In the genomic region with DNA sequence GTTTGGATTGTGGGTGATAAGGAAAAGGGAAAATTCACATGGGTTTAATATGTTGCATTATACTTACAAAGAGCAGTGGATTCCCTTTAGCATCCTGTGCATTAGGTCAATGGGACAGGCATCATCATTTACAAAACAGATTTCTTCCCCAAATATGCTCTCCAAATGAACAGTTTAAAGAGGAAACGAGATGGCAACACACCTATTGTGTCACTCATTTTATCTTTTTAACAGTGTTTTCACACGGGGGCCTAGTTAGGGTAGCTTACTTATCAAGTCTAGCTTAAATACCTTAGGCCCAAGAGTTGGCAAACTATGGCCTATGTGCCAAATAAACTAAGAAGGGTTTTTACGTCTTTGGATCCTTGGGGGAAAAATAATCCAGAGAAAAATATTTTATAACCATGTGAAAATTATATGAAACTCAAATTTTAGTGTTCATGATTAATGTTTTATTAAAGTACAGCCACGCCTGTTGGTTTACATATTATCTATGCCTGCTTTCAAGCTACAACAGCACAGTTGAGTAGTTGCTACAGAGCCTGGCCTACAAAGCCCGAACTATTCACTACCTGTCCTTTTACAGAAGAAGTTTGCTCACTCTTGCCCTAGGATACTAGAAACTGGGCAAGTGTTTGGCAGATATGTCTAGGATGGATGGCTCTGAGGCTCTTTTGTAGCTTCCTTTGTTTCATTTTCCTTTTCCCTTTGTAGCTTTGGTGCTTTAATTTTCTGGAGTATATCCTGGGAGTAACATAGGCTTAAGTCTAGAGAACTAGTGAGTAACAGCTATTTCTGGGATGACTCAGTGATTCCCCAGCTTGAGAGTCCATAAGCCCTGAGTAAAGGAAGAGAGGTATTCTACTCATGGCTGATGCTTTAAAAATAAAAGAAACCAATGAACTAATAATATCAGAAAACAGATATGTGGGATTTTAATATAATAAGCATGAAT, we compare ENCODE assay signal across 10 cellular contexts. TPM values are rescaled to one million over a fixed set of nuclear protein-coding genes. Genes with fewer than 3 reads are reported as not detected.
DNase-seq lines count a peak whose midpoint lies in the region; ATAC-seq and TF ChIP-seq lines count a peak whose summit lies in the region.
"Had no signal": no experiment of that assay in that cellular context is flagged by ENCODE, and none has a peak within 500 bp of the region (broad histone marks: within the 10 kb centered on the region; RNA-seq: fewer than 3 reads in every experiment).

No MANE protein-coding gene starts in this region.

- peak; percentile 36 to 59 for ATAC-seq in activated naive CD4-positive, alpha-beta T cell treated with anti-CD3 and anti-CD28 coated beads, Interleukin-2, amount 50 U/mL, for 72 hours
- ATAC-seq in activated naive CD8-positive, alpha-beta T cell treated with anti-CD3 and anti-CD28 coated beads, Interleukin-2, amount 50 U/mL, for 24 hours = peak; percentile 65
- peak; percentile 57 for ATAC-seq in gastroesophageal sphincter
- ATAC-seq in GM18867 (IDR thresholded peaks at IDR 0.05; ENCODE audit: unreplicated experiment) = no peak

- H3K36me3 ChIP-seq in gastroesophageal sphincter (no peaks in the 10 kb centered on the region), thymus (ENCODE audit: control insufficient read depth, insufficient read depth) (no peaks in the 10 kb centered on the region)

- H3K4me3 ChIP-seq in gastroesophageal sphincter = no peak overlapping the region
- no peak overlapping the region for H3K4me3 ChIP-seq in thymus (ENCODE audit: low read length)

- H3K4me1 ChIP-seq in gastroesophageal sphincter (peaks cover 4 to 54% (median 8%) of the 10 kb centered on the region in 3 donors), thymus (ENCODE audit: control insufficient read depth, insufficient read depth, low read length) (peaks cover 3% of the 10 kb centered on the region)

- CTCF ChIA-PET in activated naive CD4-positive, alpha-beta T cell treated with anti-CD3 and anti-CD28 coated beads, Interleukin-2, amount 10 ng/mL, durations not matched to agents 7 days and 5 days (lab: Charles Lee) = interaction anchor here (1.0 kb wide), 1 partner anchor 87 kb away, joined by 3 read pairs; no protein-coding TSS in a partner anchor

- no peaks in the 10 kb centered on the region for H3K9me3 Mint-ChIP-seq in activated naive CD4-positive, alpha-beta T cell treated with anti-CD3 and anti-CD28 coated beads, Interleukin-2, amount 50 U/mL, for 72 hours
- H3K9me3 Mint-ChIP-seq in activated naive CD4-positive, alpha-beta T cell treated with anti-CD3 and anti-CD28 coated beads, Interleukin-2, amount 10 ng/mL, durations not matched to agents 7 days and 5 days = no peaks in the 10 kb centered on the region
- H3K9me3 Mint-ChIP-seq in activated naive CD8-positive, alpha-beta T cell treated with anti-CD3 and anti-CD28 coated beads, Interleukin-2, amount 50 U/mL, for 24 hours = no peaks in the 10 kb centered on the region

- H3K36me3 Mint-ChIP-seq in activated naive CD4-positive, alpha-beta T cell treated with anti-CD3 and anti-CD28 coated beads, Interleukin-2, amount 50 U/mL, for 72 hours = peaks cover 0 to 5% of the 10 kb centered on the region in 2 donors
- H3K36me3 Mint-ChIP-seq in activated naive CD4-positive, alpha-beta T cell treated with anti-CD3 and anti-CD28 coated beads, Interleukin-2, amount 10 ng/mL, durations not matched to agents 7 days and 5 days = peaks cover 5% of the 10 kb centered on the region
- peaks cover 10% of the 10 kb centered on the region for H3K36me3 Mint-ChIP-seq in activated naive CD8-positive, alpha-beta T cell treated with anti-CD3 and anti-CD28 coated beads, Interleukin-2, amount 50 U/mL, for 24 hours (ENCODE audit: low read depth)

- TF ChIP-seq EP300 in gastroesophageal sphincter (IDR thresholded peaks at IDR 0.05) = no peak

- H3K4me1 Mint-ChIP-seq in activated naive CD4-positive, alpha-beta T cell treated with anti-CD3 and anti-CD28 coated beads, Interleukin-2, amount 10 ng/mL, durations not matched to agents 7 days and 5 days = peaks cover 9% of the 10 kb centered on the region
- peaks cover 25% of the 10 kb centered on the region for H3K4me1 Mint-ChIP-seq in activated naive CD8-positive, alpha-beta T cell treated with anti-CD3 and anti-CD28 coated beads, Interleukin-2, amount 50 U/mL, for 24 hours

- 34 to 57% methylated on average over 3 to 5 of the region's 5 CpGs for whole genome bisulfite sequencing in gastroesophageal sphincter (ENCODE audit: low coverage in 1 of 2), 2 donors
- 71% methylated on average over 5 of the region's 5 CpGs for whole genome bisulfite sequencing in thymus

- DNase-seq in activated naive CD4-positive, alpha-beta T cell treated with anti-CD3 and anti-CD28 coated beads, Interleukin-2, amount 50 U/mL, for 72 hours (ENCODE audit: low spot score in 2 of 2) = no peak
- DNase-seq in activated naive CD4-positive, alpha-beta T cell treated with anti-CD3 and anti-CD28 coated beads, Interleukin-2, amount 10 ng/mL, durations not matched to agents 7 days and 5 days = no peak
- DNase-seq in activated naive CD8-positive, alpha-beta T cell treated with anti-CD3 and anti-CD28 coated beads, Interleukin-2, amount 50 U/mL, for 24 hours = no peak
- DNase-seq in NCI-H1105 treated with DMSO at 0.1 percent for 48 hours (lab: John Stamatoyannopoulos, UW) = no peak
- no peak for DNase-seq in NCI-H1048 (lab: John Stamatoyannopoulos, UW)
- DNase-seq: left cardiac atrium, NCI-H2029 had no signal

- H3K27ac ChIP-seq in gastroesophageal sphincter (peak overlapping the region; percentile 47 to 74 (median 66)), thymus (ENCODE audit: low read depth) (peak overlapping the region; percentile 64)

- no peak overlapping the region for H3K4me3 Mint-ChIP-seq in activated naive CD4-positive, alpha-beta T cell treated with anti-CD3 and anti-CD28 coated beads, Interleukin-2, amount 10 ng/mL, durations not matched to agents 7 days and 5 days
- H3K4me3 Mint-ChIP-seq in activated naive CD8-positive, alpha-beta T cell treated with anti-CD3 and anti-CD28 coated beads, Interleukin-2, amount 50 U/mL, for 24 hours = no peak overlapping the region

- H3K27me3 ChIP-seq in gastroesophageal sphincter = no peaks in the 10 kb centered on the region
- no peaks in the 10 kb centered on the region for H3K27me3 ChIP-seq in thymus (ENCODE audit: control insufficient read depth, insufficient read depth)

- H3K27me3 Mint-ChIP-seq in activated naive CD4-positive, alpha-beta T cell treated with anti-CD3 and anti-CD28 coated beads, Interleukin-2, amount 10 ng/mL, durations not matched to agents 7 days and 5 days = no peaks in the 10 kb centered on the region
- no peaks in the 10 kb centered on the region for H3K27me3 Mint-ChIP-seq in activated naive CD8-positive, alpha-beta T cell treated with anti-CD3 and anti-CD28 coated beads, Interleukin-2, amount 50 U/mL, for 24 hours

- H3K9me3 ChIP-seq in gastroesophageal sphincter = no peaks in the 10 kb centered on the region
- H3K9me3 ChIP-seq in thymus (ENCODE audit: control insufficient read depth) = no peaks in the 10 kb centered on the region

- no peak for TF ChIP-seq CTCF in gastroesophageal sphincter (IDR thresholded peaks at IDR 0.05)

- peak overlapping the region in 1 of 2 donors; percentile 31 for H3K27ac Mint-ChIP-seq in activated naive CD4-positive, alpha-beta T cell treated with anti-CD3 and anti-CD28 coated beads, Interleukin-2, amount 50 U/mL, for 72 hours
- H3K27ac Mint-ChIP-seq in activated naive CD4-positive, alpha-beta T cell treated with anti-CD3 and anti-CD28 coated beads, Interleukin-2, amount 10 ng/mL, durations not matched to agents 7 days and 5 days = no peak overlapping the region
- H3K27ac Mint-ChIP-seq in activated naive CD8-positive, alpha-beta T cell treated with anti-CD3 and anti-CD28 coated beads, Interleukin-2, amount 50 U/mL, for 24 hours = no peak overlapping the region

- no peak for TF ChIP-seq POLR2A in gastroesophageal sphincter (IDR thresholded peaks at IDR 0.05)

RNA-seq across cellular contexts. Expression of a gene that starts 12.4 kb away (rescaled TPM):
- 100 to 1,000 TPM; 124 to 128 TPM for total RNA-seq in activated naive CD4-positive, alpha-beta T cell treated with anti-CD3 and anti-CD28 coated beads, Interleukin-2, amount 50 U/mL, for 72 hours
- total RNA-seq in gastroesophageal sphincter = 10 to 100 TPM; 37.6 to 39.3 (median 38.9) TPM
- polyA plus RNA-seq in thymus = 58.3 TPM
